In the genomic region with DNA sequence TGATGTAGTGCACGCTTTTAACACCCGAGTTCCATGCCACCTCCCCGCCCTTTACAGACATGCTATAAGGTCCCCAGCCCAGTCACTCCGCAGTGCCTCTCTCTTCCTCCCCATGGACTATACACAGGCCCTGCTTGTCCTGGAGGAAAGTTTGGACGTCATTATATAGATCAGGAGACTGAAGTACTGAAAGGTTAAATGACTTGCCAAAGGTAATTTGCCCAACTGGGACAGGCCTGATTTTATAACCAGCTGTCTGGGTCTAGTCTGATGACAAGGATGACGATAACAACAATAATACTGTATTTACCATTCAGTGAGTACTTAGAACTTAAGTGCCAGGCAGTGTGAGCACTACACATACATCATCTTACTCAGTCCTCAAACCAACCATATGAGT, we compare ENCODE assay signal across 31 cellular contexts. TPM values are rescaled to one million over a fixed set of nuclear protein-coding genes. Genes with fewer than 3 reads are reported as not detected.
"Had no signal": no experiment of that assay in that cellular context is flagged by ENCODE, and none has a peak within 500 bp of the region (broad histone marks: within the 10 kb centered on the region; RNA-seq: fewer than 3 reads in every experiment).

No MANE protein-coding gene starts in this region.

- DNase-seq: colonic mucosa; cortex of kidney; effector CD8-positive, alpha-beta T cell; effector memory CD8-positive, alpha-beta T cell; endodermal cell; erythroblast; esophagus squamous epithelium; foreskin fibroblast; foreskin melanocyte; gastrocnemius medialis; glutamatergic neuron; head of caudate nucleus; heart right ventricle; hippocampal formation; left cardiac atrium; left lung; left ventricle myocardium superior; lower lobe of right lung; mesenchymal stem cell; mucosa of descending colon had no signal

- H3K4me3 Mint-ChIP-seq: dendritic cell treated with granulocyte-macrophage colony-stimulating factor and Interleukin-4, amounts not matched to agents 40 ng/mL and 50 ng/mL, for 4 days; effector memory CD8-positive, alpha-beta T cell; endodermal cell; mesothelial cell of epicardium had no signal

- ATAC-seq: effector memory CD8-positive, alpha-beta T cell; esophagus mucosa; gastrocnemius medialis; heart right ventricle; left cardiac atrium; left lung; left ventricle myocardium superior; lower lobe of right lung; mucosa of descending colon had no signal

- FAIRE-seq: endometrium, islet of Langerhans, keratinocyte had no signal

- H3K9me3 Mint-ChIP-seq: dendritic cell treated with granulocyte-macrophage colony-stimulating factor and Interleukin-4, amounts not matched to agents 40 ng/mL and 50 ng/mL, for 4 days; effector memory CD8-positive, alpha-beta T cell; endodermal cell; mesothelial cell of epicardium had no signal

- H3K36me3 Mint-ChIP-seq: mesothelial cell of epicardium had no signal

- H3K27ac Mint-ChIP-seq: dendritic cell treated with granulocyte-macrophage colony-stimulating factor and Interleukin-4, amounts not matched to agents 40 ng/mL and 50 ng/mL, for 4 days; effector memory CD8-positive, alpha-beta T cell; endodermal cell; mesothelial cell of epicardium had no signal

- H3K4me1 Mint-ChIP-seq: endodermal cell, mesothelial cell of epicardium had no signal

- H3K9me3 ChIP-seq: colonic mucosa, esophagus squamous epithelium, gastrocnemius medialis, heart right ventricle, left lung, lower lobe of right lung, mucosa of descending colon had no signal

- H3K27me3 ChIP-seq: colonic mucosa, esophagus squamous epithelium, gastrocnemius medialis, heart right ventricle, left lung had no signal

- H3K4me3 ChIP-seq: colonic mucosa, esophagus squamous epithelium, gastrocnemius medialis, heart right ventricle, left lung, lower lobe of right lung, mucosa of descending colon had no signal

- H3K27ac ChIP-seq: colonic mucosa, epithelial cell of prostate, esophagus squamous epithelium, gastrocnemius medialis, heart right ventricle, left lung, lower lobe of right lung had no signal

- H3K4me1 ChIP-seq: colonic mucosa, esophagus squamous epithelium, gastrocnemius medialis, heart right ventricle, left lung, lower lobe of right lung had no signal

- H3K36me3 ChIP-seq: colonic mucosa, esophagus squamous epithelium, gastrocnemius medialis, heart right ventricle, left lung, lower lobe of right lung had no signal

RNA-seq across cellular contexts. Expression of gene LVRN, which starts 33.1 kb away (rescaled TPM):
- total RNA-seq: kidney epithelial cell had no signal

RNA-seq across cellular contexts. Expression of gene ARL14EPL, which starts 36.9 kb away (rescaled TPM):
- total RNA-seq: colonic mucosa, endodermal cell, esophagus mucosa, esophagus squamous epithelium, glomerular endothelial cell, heart right ventricle, kidney epithelial cell, left cardiac atrium, left lung, left ventricle myocardium superior, lower leg skin, lower lobe of right lung, mesenteric fat pad, mucosa of descending colon had no signal
- polyA plus RNA-seq: heart right ventricle, keratinocyte had no signal
